In the genomic region with DNA sequence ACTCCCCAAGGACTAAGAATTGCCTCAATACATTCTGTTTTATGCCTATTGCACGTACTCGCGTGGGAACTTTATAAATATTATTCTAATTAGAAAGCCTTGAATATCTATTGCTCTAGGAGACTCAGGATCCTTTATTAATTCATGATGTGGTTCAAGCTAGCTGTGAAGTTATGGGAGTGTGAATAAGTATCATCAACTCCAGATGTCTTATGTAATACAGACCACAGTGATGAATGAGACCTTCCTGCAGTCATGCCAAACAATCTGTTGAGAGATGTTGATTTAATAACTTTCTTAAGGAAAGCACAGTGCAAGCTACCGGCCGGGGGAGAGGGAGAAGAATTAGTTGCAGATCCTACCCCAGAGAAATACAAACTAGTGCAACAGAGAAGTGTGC, we compare ENCODE assay signal across 16 cellular contexts.
DNase-seq lines count a peak whose midpoint lies in the region; TF ChIP-seq lines count a peak whose summit lies in the region.
"Had no signal": no experiment of that assay in that cellular context is flagged by ENCODE, and none has a peak within 500 bp of the region (broad histone marks: within the 10 kb centered on the region; RNA-seq: fewer than 3 reads in every experiment).

No MANE protein-coding gene starts in this region.

- H3K27ac ChIP-seq in ACC112 (ENCODE audit: low read depth, low read length) (peak overlapping the region; percentile 86), left ventricle myocardium inferior (replicated peaks) (peak overlapping the region; percentile 3)
- H3K27ac ChIP-seq: esophagus squamous epithelium, testis had no signal

- H3K9me3 ChIP-seq in left ventricle myocardium inferior (replicated peaks), result no peaks in the 10 kb centered on the region
- H3K9me3 ChIP-seq: esophagus squamous epithelium, testis had no signal

- H3K4me1 ChIP-seq in ACC112 (ENCODE audit: control insufficient read depth, insufficient read depth, low read length, unreplicated experiment) (peaks cover 14% of the 10 kb centered on the region), left ventricle myocardium inferior (no peaks in the 10 kb centered on the region)
- H3K4me1 ChIP-seq: esophagus squamous epithelium, testis had no signal

- intact Hi-C loops in left ventricle myocardium inferior (cut with micrococcal nuclease), result no loop called here

- H3K36me3 ChIP-seq in ACC112 (ENCODE audit: insufficient read depth, low read length) (no peaks in the 10 kb centered on the region), left ventricle myocardium inferior (no peaks in the 10 kb centered on the region)
- H3K36me3 ChIP-seq: esophagus squamous epithelium had no signal

- no peaks in the 10 kb centered on the region for H3K27me3 ChIP-seq in ACC112 (ENCODE audit: insufficient read depth, low read length)
- no peaks in the 10 kb centered on the region for H3K27me3 ChIP-seq in left ventricle myocardium inferior (ENCODE audit: low read depth)
- H3K27me3 ChIP-seq: esophagus squamous epithelium, testis had no signal

- H3K79me2 ChIP-seq in ACC112 (ENCODE audit: control insufficient read depth, insufficient read depth, low read length, unreplicated experiment), result no peaks in the 10 kb centered on the region

- peak; percentile 18 for DNase-seq in HT1080 (ENCODE audit: low read depth)
- DNase-seq in astrocyte of the spinal cord (ENCODE audit: low read depth, low spot score), result peak; percentile 79
- DNase-seq in left ventricle myocardium inferior, result no peak
- DNase-seq in OCI-M1 (lab: John Stamatoyannopoulos, UW), result no peak
- DNase-seq in NCI-H1417 (lab: John Stamatoyannopoulos, UW), result no peak
- DNase-seq in amygdala (lab: John Stamatoyannopoulos, UW), result no peak
- no peak for DNase-seq in C1 segment of cervical spinal cord (lab: John Stamatoyannopoulos, UW)
- DNase-seq: activated CD4-positive, alpha-beta T cell treated with anti-CD3 and anti-CD28 coated beads for 4 hours; activated naive CD8-positive, alpha-beta T cell treated with anti-CD3 and anti-CD28 coated beads, Interleukin-2, amount 10 ng/mL, durations not matched to agents 7 days and 5 days; cortex of kidney; esophagus squamous epithelium; immature natural killer cell; NCI-H1436; NCI-H510A; testis had no signal

- in situ Hi-C loops in astrocyte of the spinal cord (cut with HindIII; ENCODE audit: low sequenced_read_pairs), result no loop called here

- TF ChIP-seq CTCF in astrocyte of the spinal cord (IDR thresholded peaks at IDR 0.05; ENCODE audit: low read depth, low read length) (no peak), left ventricle myocardium inferior (IDR thresholded peaks at IDR 0.05; ENCODE audit: borderline replicate concordance) (no peak)

- H3K4me3 ChIP-seq in ACC112 (ENCODE audit: low read depth, low read length), result no peak overlapping the region
- no peak overlapping the region for H3K4me3 ChIP-seq in astrocyte of the spinal cord (ENCODE audit: low read depth, low read length)
- H3K4me3 ChIP-seq in left ventricle myocardium inferior, result no peak overlapping the region
- H3K4me3 ChIP-seq: esophagus squamous epithelium, testis had no signal

- H2AFZ ChIP-seq in ACC112 (ENCODE audit: low read length, unreplicated experiment), result no peak overlapping the region

Comparison
In these comparisons a context has a peak if more than half of its experiments do, and no peak if none do; other contexts are left out.
1. DNase-seq: peak in HT1080 (single experiment) and astrocyte of the spinal cord (single experiment); none in left ventricle myocardium inferior (single experiment), OCI-M1 (single experiment), NCI-H1417 (0 of 3), amygdala (0 of 56) and C1 segment of cervical spinal cord (0 of 14).